Comparison of ENCODE assay signal across 9 cellular contexts in genomic region chr2:223759569-223760430, GRCh38.
DNase-seq lines count a peak whose midpoint lies in the region; ATAC-seq and TF ChIP-seq lines count a peak whose summit lies in the region.
"Had no signal": no experiment of that assay in that cellular context is flagged by ENCODE, and none has a peak within 500 bp of the region (broad histone marks: within the 10 kb centered on the region; RNA-seq: fewer than 3 reads in every experiment).

No MANE protein-coding gene starts in this region.

- intact Hi-C loops in PC-3 (cut with micrococcal nuclease) (loop anchor here (1.0 to 5.0 kb wide), 3 partner anchors 34 to 198 kb away; partner anchors contain the start of gene MRPL44), CD14-positive monocyte (cut with micrococcal nuclease) (no loop called here), vagina (cut with DNase I) (no loop called here)

- H3K9me3 ChIP-seq in PC-3 (ENCODE audit: low read length) (no peaks in the 10 kb centered on the region), vagina (no peaks in the 10 kb centered on the region)

- H3F3A ChIP-seq in PC-3 (ENCODE audit: low read length, unreplicated experiment), result peaks cover 18% of the 10 kb centered on the region

- H3K4me1 ChIP-seq in PC-3 (ENCODE audit: insufficient read depth, low read length) (peaks cover 36% of the 10 kb centered on the region), vagina (no peaks in the 10 kb centered on the region)

- H3K27me3 ChIP-seq in PC-3 (ENCODE audit: low read length) (no peaks in the 10 kb centered on the region), vagina (no peaks in the 10 kb centered on the region)

- POLR2A ChIA-PET in PC-3 (lab: Charles Lee; ENCODE audit: unreplicated experiment), result interaction anchor here (0.7 to 0.8 kb wide), 2 partner anchors 30 to 1123 kb away, joined by 3 to 12 read pairs; no protein-coding TSS in a partner anchor

- no peak for TF ChIP-seq POLR2A in vagina (IDR thresholded peaks at IDR 0.05)

- H3K36me3 Mint-ChIP-seq in chondrocyte (ENCODE audit: low read depth) (no peaks in the 10 kb centered on the region), CD14-positive monocyte (peaks cover 2 to 11% of the 10 kb centered on the region in 2 donors)

- TF ChIP-seq CTCF in PC-3 (conservative IDR thresholded peaks at IDR 0.05; ENCODE audit: low read depth, low read length) (no peak), chondrocyte (IDR thresholded peaks at IDR 0.05) (no peak), CD14-positive monocyte (IDR thresholded peaks at IDR 0.05) (no peak), vagina (IDR thresholded peaks at IDR 0.05) (no peak)

- H3K27me3 Mint-ChIP-seq in chondrocyte (ENCODE audit: low read depth) (no peaks in the 10 kb centered on the region), CD14-positive monocyte (ENCODE audit: low read depth in 3 of 3) (peaks cover 0 to 3% (median 2%) of the 10 kb centered on the region in 3 donors)

- H3K4me3 Mint-ChIP-seq in chondrocyte (ENCODE audit: unreplicated experiment), result no peak overlapping the region
- no peak overlapping the region for H3K4me3 Mint-ChIP-seq in CD14-positive monocyte

- H3K4me3 ChIP-seq in PC-3 (ENCODE audit: low read length), result peak overlapping the region; percentile 46; the same call in 1 of the 2 replicates
- no peak overlapping the region for H3K4me3 ChIP-seq in vagina
- H3K4me3 ChIP-seq: lung had no signal

- H3K36me3 ChIP-seq in PC-3 (ENCODE audit: low read depth, low read length) (no peaks in the 10 kb centered on the region; the same call in 1 of the 2 replicates), vagina (no peaks in the 10 kb centered on the region)

- H2AFZ ChIP-seq in PC-3 (ENCODE audit: low read length), result no peak overlapping the region

- H3K9me3 Mint-ChIP-seq in chondrocyte (ENCODE audit: low read depth), result no peaks in the 10 kb centered on the region
- peaks cover 0 to 3% (median 0%) of the 10 kb centered on the region in 7 donors for H3K9me3 Mint-ChIP-seq in CD14-positive monocyte

- TSS peak; percentile 89 for BruUV-seq in PC-3 (replicated peaks; lab: Mats Ljungman, UMichigan)

- H3K4me1 Mint-ChIP-seq in chondrocyte (ENCODE audit: low read depth) (peaks cover 40% of the 10 kb centered on the region), CD14-positive monocyte (peaks cover 3% of the 10 kb centered on the region)

- no peaks in the 10 kb centered on the region for H4K20me1 ChIP-seq in PC-3 (ENCODE audit: low read length)

- peak; percentile 67 for ATAC-seq in PC-3
- no peak for ATAC-seq in HG02759 (IDR thresholded peaks at IDR 0.05; ENCODE audit: unreplicated experiment)

- H3K9ac ChIP-seq in PC-3 (ENCODE audit: low read length), result peak overlapping the region; percentile 84

- CTCF ChIA-PET in PC-3 (lab: Charles Lee), result interaction anchor here (0.9 to 1.7 kb wide), 2 partner anchors 37 to 38 kb away, joined by 4 to 7 read pairs; no protein-coding TSS in a partner anchor

- peak overlapping the region; percentile 99 for H3K27ac ChIP-seq in PC-3 (ENCODE audit: low read length)
- H3K27ac ChIP-seq in vagina, result no peak overlapping the region

- DNase-seq in EL, result peak; percentile 46
- peak; percentile 90 for DNase-seq in PC-3
- no peak for DNase-seq in chondrocyte (ENCODE audit: low spot score)
- peak; percentile 50 for DNase-seq in non-pigmented ciliary epithelial cell (ENCODE audit: low read depth)
- DNase-seq in CD14-positive monocyte (ENCODE audit: low spot score), result no peak
- no peak for DNase-seq in vagina (ENCODE audit: extremely low spot score in 2 of 2)
- DNase-seq in NCI-H510A (lab: John Stamatoyannopoulos, UW), result no peak

- no peaks in the 10 kb centered on the region; the same call in 1 of the 2 replicates for H3K79me2 ChIP-seq in PC-3 (ENCODE audit: low read length)

- no peaks in the 10 kb centered on the region for H3K9me2 ChIP-seq in PC-3 (replicated peaks; ENCODE audit: low read length)

- H3K27ac Mint-ChIP-seq in chondrocyte (ENCODE audit: unreplicated experiment) (peak overlapping the region; percentile 94), CD14-positive monocyte (peak overlapping the region in 1 of 7 donors; percentile 42)

- H3K4me2 ChIP-seq in PC-3 (ENCODE audit: low read length), result peak overlapping the region; percentile 85

Comparison
In these comparisons a context has a peak if more than half of its experiments do, and no peak if none do; other contexts are left out.
1. DNase-seq: peak in EL (single experiment), PC-3 (single experiment) and non-pigmented ciliary epithelial cell (single experiment); none in chondrocyte (single experiment), CD14-positive monocyte (single experiment), vagina (0 of 2) and NCI-H510A (single experiment).